ENCODE assay signal across 19 cellular contexts in genomic region chr12:52056801-52057613, GRCh38. TPM values are rescaled to one million over a fixed set of nuclear protein-coding genes. Genes with fewer than 3 reads are reported as not detected.
DNase-seq lines count a peak whose midpoint lies in the region; ATAC-seq and TF ChIP-seq lines count a peak whose summit lies in the region.
"Had no signal": no experiment of that assay in that cellular context is flagged by ENCODE, and none has a peak within 500 bp of the region (broad histone marks: within the 10 kb centered on the region; RNA-seq: fewer than 3 reads in every experiment).

No MANE protein-coding gene starts in this region.

- TF ChIP-seq POLR2A in stomach (IDR thresholded peaks at IDR 0.05), result no peak
- TF ChIP-seq POLR2A in body of pancreas (IDR thresholded peaks at IDR 0.05), result no peak

- no peaks in the 10 kb centered on the region for H3K9me3 ChIP-seq in MG63
- H3K9me3 ChIP-seq in fibroblast of lung (ENCODE audit: control insufficient read depth, insufficient read depth, low read depth, low read length), result no peaks in the 10 kb centered on the region
- H3K9me3 ChIP-seq in stomach, result no peaks in the 10 kb centered on the region
- no peaks in the 10 kb centered on the region for H3K9me3 ChIP-seq in body of pancreas
- H3K9me3 ChIP-seq: thyroid gland had no signal

- H3K4me3 ChIP-seq in MG63 (no peak overlapping the region), fibroblast of lung (replicated peaks in 1 of 4; ENCODE audit: control extremely low read depth in 1 of 4, insufficient read depth in 1 of 4, low read depth in 3 of 4, low read length in 4 of 4) (no peak overlapping the region), stomach (peak overlapping the region in 1 of 4 donors; percentile 80), body of pancreas (no peak overlapping the region)
- H3K4me3 ChIP-seq: thyroid gland had no signal

- DNase-seq in activated CD4-positive, alpha-beta T cell treated with anti-CD3 and anti-CD28 coated beads for 1 hour, result peak; percentile 53
- no peak for DNase-seq in activated CD4-positive, alpha-beta T cell treated with anti-CD3 and anti-CD28 coated beads, Interleukin-2, amount 50 U/mL, for 4 hours
- DNase-seq in MG63 (peak; percentile 68), fibroblast of lung (ENCODE audit: low read depth in 2 of 2) (peak in 1 of 2 donors; percentile 24), stomach (peak; percentile 44), body of pancreas (no peak)
- DNase-seq: 8988T; activated CD4-positive, alpha-beta T cell treated with anti-CD3 and anti-CD28 coated beads for 4 hours; GF-D8; mesendoderm; NCI-H1048; NCI-H2171; SHP77 treated with DMSO at 0.1 percent for 48 hours; stimulated activated CD4-positive, alpha-beta T cell treated with anti-CD3 and anti-CD28 coated beads, Interleukin-12 subunit alpha, Interleukin-12 subunit beta, amount 100 ng/mL, for 4 hours; thyroid gland had no signal

- no peak overlapping the region for H2AFZ ChIP-seq in fibroblast of lung (ENCODE audit: low read length)

- H3K27me3 ChIP-seq in MG63 (no peaks in the 10 kb centered on the region), fibroblast of lung (ENCODE audit: control insufficient read depth, insufficient read depth, low read length) (no peaks in the 10 kb centered on the region), stomach (no peaks in the 10 kb centered on the region), body of pancreas (no peaks in the 10 kb centered on the region)
- H3K27me3 ChIP-seq: thyroid gland had no signal

- no peak overlapping the region for H3K27ac ChIP-seq in fibroblast of lung (ENCODE audit: insufficient read depth, low read length)
- peak overlapping the region in 2 of 5 donors; percentile 24 to 100 for H3K27ac ChIP-seq in stomach
- H3K27ac ChIP-seq in body of pancreas, result peak overlapping the region in 1 of 4 donors; percentile 6
- H3K27ac ChIP-seq: thyroid gland had no signal

- 84 to 86% (median 85%) methylated on average over 18 to 22 of the region's 22 CpGs for WGBS in stomach, 5 donors
- 76 to 82% methylated on average over 11 to 22 of the region's 22 CpGs for WGBS in body of pancreas, 2 donors

- H3K36me3 ChIP-seq in MG63 (peaks cover 2% of the 10 kb centered on the region; the same call in 1 of the 2 replicates), fibroblast of lung (ENCODE audit: control insufficient read depth, insufficient read depth, low read length) (peaks cover 10% of the 10 kb centered on the region), stomach (peaks cover 38 to 60% (median 57%) of the 10 kb centered on the region in 4 donors), body of pancreas (replicated peaks in 1 of 2; ENCODE audit: insufficient read depth in 1 of 2, low read depth in 2 of 2) (no peaks in the 10 kb centered on the region)

- no peaks in the 10 kb centered on the region for H3K79me2 ChIP-seq in fibroblast of lung (ENCODE audit: control insufficient read depth, insufficient read depth, low read length)

- no peak for TF ChIP-seq CTCF in fibroblast of lung (conservative IDR thresholded peaks at IDR 0.05 in 1 of 2, IDR thresholded peaks at IDR 0.05 in 1 of 2; ENCODE audit: low read depth in 1 of 2, low read length in 2 of 2)
- no peak for TF ChIP-seq CTCF in stomach (IDR thresholded peaks at IDR 0.05)
- no peak for TF ChIP-seq CTCF in body of pancreas (IDR thresholded peaks at IDR 0.05)

- intact Hi-C loops in stomach (cut with DNase I; ENCODE audit: low total_unique reads) (no loop called here), body of pancreas (cut with DNase I) (no loop called here)

- H4K20me1 ChIP-seq in fibroblast of lung (ENCODE audit: control insufficient read depth, extremely low read depth, insufficient read depth, low read length), result no peaks in the 10 kb centered on the region

- peak overlapping the region; percentile 52 for H3K4me2 ChIP-seq in fibroblast of lung (ENCODE audit: extremely low read depth, insufficient read depth, low read length)

- H3K9ac ChIP-seq in fibroblast of lung (ENCODE audit: insufficient read depth, low read length), result no peak overlapping the region

- ATAC-seq in body of pancreas (no peak), GM21786 (IDR thresholded peaks at IDR 0.05; ENCODE audit: unreplicated experiment) (no peak), GM19035 (IDR thresholded peaks at IDR 0.05; ENCODE audit: unreplicated experiment) (no peak)
- ATAC-seq: activated T-helper 17 cell treated with anti-CD3 and anti-CD28 coated beads, Interleukin-2, amount 50 U/mL, for 72 hours had no signal

- H3K4me1 ChIP-seq in fibroblast of lung (ENCODE audit: control insufficient read depth, extremely low read depth, insufficient read depth, low read length), result no peaks in the 10 kb centered on the region
- H3K4me1 ChIP-seq in stomach, result peaks cover 24 to 52% (median 31%) of the 10 kb centered on the region in 4 donors
- H3K4me1 ChIP-seq in body of pancreas, result peaks cover 21% of the 10 kb centered on the region

- TF ChIP-seq EP300 in stomach (IDR thresholded peaks at IDR 0.05), result no peak

RNA-seq across cellular contexts. Expression of gene NR4A1, which starts 5.8 kb away (rescaled TPM):
- total RNA-seq in MG63 (2014; rRNA removed; shearing (Covaris generic); ENCODE audit: low replicate concordance), result 4.4 TPM in 1 of 2 replicates, not detected in the other
- 2.1 and 3.8 TPM in 2 replicates for total RNA-seq in fibroblast of lung
- 4.1 and 15.9 TPM in 2 replicates for polyA plus RNA-seq in fibroblast of lung
- polyA plus RNA-seq in fibroblast of lung (2012), result 7.9 and 23.3 TPM in 2 replicates
- polyA minus RNA-seq in fibroblast of lung (ENCODE audit: low replicate concordance), result 16.6 and 62.1 TPM in 2 replicates
- 100 to 1,000 TPM in 3 of 5 donors, 10 to 100 TPM in 2; 29.4 to 384 (median 230) TPM for total RNA-seq in stomach
- 10 to 100 TPM; 41.3 to 65.5 (median 55.0) TPM for polyA plus RNA-seq in stomach
- total RNA-seq in body of pancreas, result 100 to 1,000 TPM in 1 of 2 donors, 10 to 100 TPM in 1; 36.6 to 253 TPM

RNA-seq across cellular contexts. Expression of gene ATG101, which starts 12.8 kb away (rescaled TPM):
- 45.4 and 110 TPM in 2 replicates for total RNA-seq in MG63 (2014; rRNA removed; shearing (Covaris generic); ENCODE audit: low replicate concordance)
- total RNA-seq in fibroblast of lung, result 90.3 and 103 TPM in 2 replicates
- 82.2 and 82.9 TPM in 2 replicates for polyA plus RNA-seq in fibroblast of lung
- 78.1 and 79.9 TPM in 2 replicates for polyA plus RNA-seq in fibroblast of lung (2012)
- 109 and 186 TPM in 2 replicates for polyA minus RNA-seq in fibroblast of lung (ENCODE audit: low replicate concordance)
- 100 to 1,000 TPM in 1 of 5 donors, 10 to 100 TPM in 3, 1 to 10 TPM in 1; 7.6 to 105 (median 36.5) TPM for total RNA-seq in stomach
- 10 to 100 TPM; 36.8 to 80.3 (median 67.1) TPM for polyA plus RNA-seq in stomach
- total RNA-seq in body of pancreas, result 10 to 100 TPM; 25.7 to 25.9 TPM

RNA-seq across cellular contexts. Expression of gene SMIM41, which starts 22.5 kb away (rescaled TPM):
- not detected in 2 replicates for total RNA-seq in MG63 (2014; rRNA removed; shearing (Covaris generic); ENCODE audit: low replicate concordance)
- total RNA-seq in fibroblast of lung (2.0 and 2.1 TPM in 2 replicates), stomach (10 to 100 TPM in 1 of 5 donors, 1 to 10 TPM in 3, not detected in 1; 1.1 to 21.6 (median 6.8) TPM), body of pancreas (under 1 TPM; 0.26 to 0.66 TPM)
- polyA plus RNA-seq in fibroblast of lung (1.9 and 4.8 TPM in 2 replicates), stomach (10 to 100 TPM in 1 of 3 donors, 1 to 10 TPM in 2; 1.5 to 11.8 (median 6.5) TPM)
- 1.5 and 2.8 TPM in 2 replicates for polyA plus RNA-seq in fibroblast of lung (2012)
- not detected in 2 replicates for polyA minus RNA-seq in fibroblast of lung (ENCODE audit: low replicate concordance)
- total RNA-seq: activated T-helper 17 cell treated with anti-CD3 and anti-CD28 coated beads, Interleukin-2, amount 50 U/mL, for 72 hours had no signal
- polyA plus RNA-seq: aorta had no signal

RNA-seq across cellular contexts. Expression of gene TAMALIN, which starts 50.3 kb away (rescaled TPM):
- total RNA-seq in MG63 (2014; rRNA removed; shearing (Covaris generic); ENCODE audit: low replicate concordance), result 1.4 and 2.0 TPM in 2 replicates
- total RNA-seq in fibroblast of lung (11.3 and 12.1 TPM in 2 replicates), stomach (10 to 100 TPM in 2 of 5 donors, 1 to 10 TPM in 2, not detected in 1; 2.7 to 61.3 (median 16.6) TPM), body of pancreas (10 to 100 TPM in 1 of 2 donors, 1 to 10 TPM in 1; 7.0 to 19.4 TPM)
- polyA plus RNA-seq in fibroblast of lung (4.9 and 5.3 TPM in 2 replicates), stomach (10 to 100 TPM in 2 of 3 donors, 1 to 10 TPM in 1; 6.4 to 17.0 (median 16.3) TPM)
- polyA plus RNA-seq in fibroblast of lung (2012), result 6.0 and 6.7 TPM in 2 replicates
- 7.3 and 10.0 TPM in 2 replicates for polyA minus RNA-seq in fibroblast of lung (ENCODE audit: low replicate concordance)

Comparison
In these comparisons a context has a peak if more than half of its experiments do, and no peak if none do; other contexts are left out.
1. DNase-seq: peak in activated CD4-positive, alpha-beta T cell treated with anti-CD3 and anti-CD28 coated beads for 1 hour (single experiment), MG63 (single experiment) and stomach (single experiment); none in activated CD4-positive, alpha-beta T cell treated with anti-CD3 and anti-CD28 coated beads, Interleukin-2, amount 50 U/mL, for 4 hours (0 of 2) and body of pancreas (0 of 4).